18 cellular contexts compared by ENCODE assay signal in genomic region chr15:74563442-74563841, GRCh38. TPM values are rescaled to one million over a fixed set of nuclear protein-coding genes. Genes with fewer than 3 reads are reported as not detected.
DNase-seq lines count a peak whose midpoint lies in the region; ATAC-seq and TF ChIP-seq lines count a peak whose summit lies in the region.
"Had no signal": no experiment of that assay in that cellular context is flagged by ENCODE, and none has a peak within 500 bp of the region (broad histone marks: within the 10 kb centered on the region; RNA-seq: fewer than 3 reads in every experiment).

No MANE protein-coding gene starts in this region.

- H3K79me1 ChIP-seq in H9 (ENCODE audit: insufficient read depth, low read depth, low read length, poor library complexity, severe bottlenecking): peaks cover 8% of the 10 kb centered on the region
- H3K79me1 ChIP-seq in mesendoderm (ENCODE audit: low read length): peaks cover 25% of the 10 kb centered on the region
- peaks cover 33% of the 10 kb centered on the region for H3K79me1 ChIP-seq in mesenchymal stem cell (replicated peaks; ENCODE audit: low read length, poor library complexity, severe bottlenecking)

- H3K14ac ChIP-seq in H9 (ENCODE audit: insufficient read depth, low read length): no peak overlapping the region
- no peak overlapping the region for H3K14ac ChIP-seq in mesenchymal stem cell (ENCODE audit: low read length in 2 of 2)

- H3K4me2 ChIP-seq in H9 (ENCODE audit: insufficient read depth, insufficient read length, low read length) (no peak overlapping the region), neural progenitor cell (peak overlapping the region; percentile 58), mesendoderm (ENCODE audit: low read length) (no peak overlapping the region), mesenchymal stem cell (ENCODE audit: low read length, poor library complexity, severe bottlenecking) (no peak overlapping the region)

- no peak overlapping the region for H3K27ac ChIP-seq in H9 (ENCODE audit: insufficient read length, low read depth, low read length)
- peak overlapping the region; percentile 71 for H3K27ac ChIP-seq in neural progenitor cell
- H3K27ac ChIP-seq in upper lobe of right lung: no peak overlapping the region
- H3K27ac ChIP-seq in mesendoderm (ENCODE audit: low read depth, low read length): no peak overlapping the region
- no peak overlapping the region for H3K27ac ChIP-seq in mesenchymal stem cell (ENCODE audit: low read length, poor library complexity, severe bottlenecking)
- H3K27ac ChIP-seq: HL-60 had no signal

- H3K36me3 ChIP-seq in neural progenitor cell (peaks cover 5% of the 10 kb centered on the region), upper lobe of right lung (no peaks in the 10 kb centered on the region), mesendoderm (ENCODE audit: control insufficient read depth, insufficient read depth, low read length) (no peaks in the 10 kb centered on the region), mesenchymal stem cell (ENCODE audit: control insufficient read depth in 1 of 2, insufficient read depth in 2 of 2, low read depth in 1 of 2, low read length in 2 of 2) (peaks cover 0 to 2% of the 10 kb centered on the region in 2 experiments)
- H3K36me3 ChIP-seq: BE2C had no signal

- H3K27me3 Mint-ChIP-seq in H9 (ENCODE audit: low read depth): no peaks in the 10 kb centered on the region
- H3K27me3 Mint-ChIP-seq in neural progenitor cell (ENCODE audit: insufficient read depth, low read depth): no peaks in the 10 kb centered on the region
- H3K27me3 Mint-ChIP-seq: CD4-positive, alpha-beta T cell; IgD-negative memory B cell had no signal

- H3F3A ChIP-seq in neural progenitor cell (ENCODE audit: low read depth): peaks cover 13% of the 10 kb centered on the region

- H3K4me1 Mint-ChIP-seq in H9: peaks cover 8 to 24% of the 10 kb centered on the region in 2 experiments
- peaks cover 22% of the 10 kb centered on the region for H3K4me1 Mint-ChIP-seq in neural progenitor cell

- H2BK15ac ChIP-seq in H9 (ENCODE audit: low read depth, low read length) (no peak overlapping the region), mesendoderm (replicated peaks; ENCODE audit: low read depth) (no peak overlapping the region), mesenchymal stem cell (ENCODE audit: low read depth, poor library complexity, severe bottlenecking) (no peak overlapping the region)

- ATAC-seq in upper lobe of right lung: peak; percentile 65
- no peak for ATAC-seq in HG03139 (IDR thresholded peaks at IDR 0.05; ENCODE audit: unreplicated experiment)

- TF ChIP-seq CTCF in H9 (conservative IDR thresholded peaks at IDR 0.05) (no peak), neural progenitor cell (IDR thresholded peaks at IDR 0.05) (no peak), upper lobe of right lung (IDR thresholded peaks at IDR 0.05) (no peak)

- H3K27me3 ChIP-seq in H9 (ENCODE audit: insufficient read depth, low read length) (no peaks in the 10 kb centered on the region), neural progenitor cell (no peaks in the 10 kb centered on the region), upper lobe of right lung (no peaks in the 10 kb centered on the region), mesendoderm (ENCODE audit: insufficient read depth, low read length, poor library complexity) (no peaks in the 10 kb centered on the region), mesenchymal stem cell (ENCODE audit: control insufficient read depth in 1 of 2, insufficient read depth in 1 of 2, low read length in 2 of 2) (no peaks in the 10 kb centered on the region)
- H3K27me3 ChIP-seq: BE2C had no signal

- H3K23me2 ChIP-seq in H9 (ENCODE audit: insufficient read length, low read depth, low read length, poor library complexity, severe bottlenecking): no peaks in the 10 kb centered on the region

- H4K8ac ChIP-seq in H9 (replicated peaks; ENCODE audit: insufficient read length, low read depth, low read length): no peak overlapping the region
- no peak overlapping the region for H4K8ac ChIP-seq in mesendoderm (ENCODE audit: low read depth, low read length)
- H4K8ac ChIP-seq in mesenchymal stem cell (ENCODE audit: low read length): no peak overlapping the region

- H2BK12ac ChIP-seq in H9 (ENCODE audit: insufficient read length, low read depth, low read length) (no peak overlapping the region), mesenchymal stem cell (ENCODE audit: low read length in 2 of 2) (no peak overlapping the region)

- H2AFZ ChIP-seq in H9 (ENCODE audit: low read length) (no peak overlapping the region), neural progenitor cell (replicated peaks) (no peak overlapping the region), mesenchymal stem cell (ENCODE audit: low read depth, low read length) (no peak overlapping the region)

- H3K9ac ChIP-seq in H9 (ENCODE audit: extremely low read depth, insufficient read length, low read length) (no peak overlapping the region), neural progenitor cell (no peak overlapping the region), mesendoderm (ENCODE audit: low read length) (no peak overlapping the region), mesenchymal stem cell (ENCODE audit: low read length) (no peak overlapping the region)

- no peak overlapping the region for H2AK5ac ChIP-seq in H9 (ENCODE audit: insufficient read length, low read length)
- no peak overlapping the region for H2AK5ac ChIP-seq in mesendoderm (ENCODE audit: low read length)
- H2AK5ac ChIP-seq in mesenchymal stem cell (ENCODE audit: low read length, severe bottlenecking): no peak overlapping the region

- H4K5ac ChIP-seq in H9 (ENCODE audit: insufficient read length, low read depth, low read length): no peak overlapping the region
- no peak overlapping the region for H4K5ac ChIP-seq in mesendoderm (ENCODE audit: low read length)

- H3T11ph ChIP-seq in H9 (ENCODE audit: low read length): no peak overlapping the region

- no peaks in the 10 kb centered on the region for H3K9me3 Mint-ChIP-seq in H9
- H3K9me3 Mint-ChIP-seq in neural progenitor cell: no peaks in the 10 kb centered on the region
- H3K9me3 Mint-ChIP-seq: CD4-positive, alpha-beta T cell; IgD-negative memory B cell had no signal

- peaks cover 14 to 63% (median 48%) of the 10 kb centered on the region in 3 experiments; a peak in 6 of 7 replicates for H3K36me3 Mint-ChIP-seq in H9 (ENCODE audit: insufficient read depth in 1 of 3, low read depth in 3 of 3)
- peaks cover 19% of the 10 kb centered on the region for H3K36me3 Mint-ChIP-seq in neural progenitor cell
- H3K36me3 Mint-ChIP-seq: IgD-negative memory B cell had no signal

- H2BK120ac ChIP-seq in H9 (ENCODE audit: low read depth, low read length, poor library complexity, severe bottlenecking) (no peak overlapping the region), mesendoderm (ENCODE audit: low read depth, low read length) (no peak overlapping the region), mesenchymal stem cell (ENCODE audit: low read depth, low read length) (no peak overlapping the region)

- intact Hi-C loops in upper lobe of right lung (cut with DNase I): no loop called here

- H3K18ac ChIP-seq in H9 (ENCODE audit: insufficient read length, low read depth, low read length): no peak overlapping the region
- no peak overlapping the region for H3K18ac ChIP-seq in mesendoderm (ENCODE audit: low read length)
- no peak overlapping the region for H3K18ac ChIP-seq in mesenchymal stem cell (ENCODE audit: low read depth in 1 of 2, low read length in 2 of 2)

- H3K4ac ChIP-seq in H9 (ENCODE audit: low read depth, low read length): no peak overlapping the region
- H3K4ac ChIP-seq in mesendoderm (ENCODE audit: low read depth, low read length): no peak overlapping the region
- no peak overlapping the region for H3K4ac ChIP-seq in mesenchymal stem cell (ENCODE audit: low read depth in 1 of 2, low read length in 2 of 2)

- H3K4me1 ChIP-seq in H9 (ENCODE audit: insufficient read depth, low read length) (no peaks in the 10 kb centered on the region), neural progenitor cell (peaks cover 40% of the 10 kb centered on the region), upper lobe of right lung (no peaks in the 10 kb centered on the region), mesendoderm (ENCODE audit: control insufficient read depth, low read depth, low read length) (peaks cover 14% of the 10 kb centered on the region), mesenchymal stem cell (ENCODE audit: control insufficient read depth, insufficient read depth, low read depth, low read length) (no peaks in the 10 kb centered on the region)
- H3K4me1 ChIP-seq: BE2C had no signal

- H3K23ac ChIP-seq in H9 (ENCODE audit: insufficient read length, low read depth, low read length) (no peak overlapping the region), mesendoderm (ENCODE audit: low read length) (no peak overlapping the region), mesenchymal stem cell (ENCODE audit: low read length in 2 of 2) (no peak overlapping the region)

- H3K4me3 ChIP-seq in neural progenitor cell (no peak overlapping the region), upper lobe of right lung (no peak overlapping the region), mesendoderm (ENCODE audit: low read length) (no peak overlapping the region), mesenchymal stem cell (ENCODE audit: insufficient read depth in 1 of 2, low read depth in 1 of 2, low read length in 2 of 2) (no peak overlapping the region)
- H3K4me3 ChIP-seq: HAP-1 had no signal

- H4K91ac ChIP-seq in H9 (ENCODE audit: insufficient read length, low read depth, low read length) (no peak overlapping the region), mesenchymal stem cell (ENCODE audit: low read length) (no peak overlapping the region)

- H3K4me3 Mint-ChIP-seq in H9 (no peak overlapping the region), neural progenitor cell (no peak overlapping the region)
- H3K4me3 Mint-ChIP-seq: CD4-positive, alpha-beta T cell; IgD-negative memory B cell had no signal

- WGBS in H9 (ENCODE audit: extremely low coverage, insufficient read length, low lambda C conversion rate): no CpG with 5 or more reads among the region's 3 CpGs
- no CpG with 5 or more reads among the region's 3 CpGs for WGBS in mesendoderm (ENCODE audit: extremely low coverage, insufficient coverage, low lambda C conversion rate)
- 97% methylated on average over 3 of the region's 3 CpGs for WGBS in mesenchymal stem cell

- H3K9me3 ChIP-seq in H9 (ENCODE audit: control insufficient read depth, low read depth, low read length) (no peaks in the 10 kb centered on the region), neural progenitor cell (ENCODE audit: low read depth) (no peaks in the 10 kb centered on the region), upper lobe of right lung (no peaks in the 10 kb centered on the region), mesenchymal stem cell (ENCODE audit: control insufficient read depth, low read length) (no peaks in the 10 kb centered on the region)
- H3K9me3 ChIP-seq: BE2C, HAP-1 had no signal

- no peaks in the 10 kb centered on the region for H4K20me1 ChIP-seq in H9 (ENCODE audit: control insufficient read depth, insufficient read depth, insufficient read length)
- peaks cover 98% of the 10 kb centered on the region for H4K20me1 ChIP-seq in neural progenitor cell (ENCODE audit: low read depth)

- H2BK5ac ChIP-seq in H9 (ENCODE audit: insufficient read length, low read length) (no peak overlapping the region), mesendoderm (ENCODE audit: low read length) (no peak overlapping the region), mesenchymal stem cell (ENCODE audit: low read depth, low read length, poor library complexity, severe bottlenecking) (no peak overlapping the region)

- H3K27ac Mint-ChIP-seq in H9: peak overlapping the region in 2 of 3 experiments; percentile 55 to 68; a peak in 2 of 7 replicates
- no peak overlapping the region for H3K27ac Mint-ChIP-seq in neural progenitor cell
- H3K27ac Mint-ChIP-seq: CD4-positive, alpha-beta T cell had no signal

- peaks cover 28% of the 10 kb centered on the region for H3K79me2 ChIP-seq in H9 (ENCODE audit: insufficient read depth, low read length)
- H3K79me2 ChIP-seq in neural progenitor cell (ENCODE audit: low read depth): peaks cover 100% of the 10 kb centered on the region
- H3K79me2 ChIP-seq in mesendoderm (ENCODE audit: control insufficient read depth, insufficient read depth, low read length): peaks cover 62% of the 10 kb centered on the region

- DNase-seq in H9 (no peak), cerebellar cortex (ENCODE audit: low spot score) (peak; percentile 29), neural progenitor cell (ENCODE audit: low spot score) (no peak), upper lobe of right lung (no peak), mesendoderm (no peak), mesenchymal stem cell (no peak)
- DNase-seq: ACHN; BE2C; C1 segment of cervical spinal cord; CD4-positive, alpha-beta T cell; DMS153; DMS79; GDM1; KBM-7 had no signal

- H2BK20ac ChIP-seq in H9 (ENCODE audit: low read depth, low read length, poor library complexity, severe bottlenecking): no peak overlapping the region

- no peak overlapping the region for H3K56ac ChIP-seq in H9 (ENCODE audit: insufficient read length, low read depth, low read length)
- no peak overlapping the region for H3K56ac ChIP-seq in mesendoderm (ENCODE audit: low read length)

RNA-seq across cellular contexts. Expression of gene ARID3B, which starts 22.4 kb away (rescaled TPM):
- 101 and 110 TPM in 2 replicates for total RNA-seq in H9 (2021)
- total RNA-seq in neural progenitor cell (ENCODE audit: low replicate concordance): 31.5 and 72.4 TPM in 2 replicates
- 10.7 TPM for total RNA-seq in upper lobe of right lung
- 99.9 TPM for polyA plus RNA-seq in mesendoderm (2013, experiment 1 of 2)
- 98.8 TPM for polyA plus RNA-seq in mesendoderm (2013, experiment 2 of 2)
- 4.1 TPM for polyA plus RNA-seq in mesenchymal stem cell (2013, experiment 1 of 2)
- polyA plus RNA-seq in mesenchymal stem cell (2013, experiment 2 of 2): 3.8 TPM

RNA-seq across cellular contexts. Expression of gene CLK3, which starts 52.2 kb away (rescaled TPM):
- total RNA-seq in H9 (2021) (40.8 and 41.0 TPM in 2 replicates), neural progenitor cell (ENCODE audit: low replicate concordance) (66.1 and 106 TPM in 2 replicates), upper lobe of right lung (72.9 TPM)
- polyA plus RNA-seq in mesendoderm (2013, experiment 1 of 2): 35.9 TPM
- 38.3 TPM for polyA plus RNA-seq in mesendoderm (2013, experiment 2 of 2)
- polyA plus RNA-seq in mesenchymal stem cell (2013, experiment 1 of 2): 65.2 TPM
- 61.1 TPM for polyA plus RNA-seq in mesenchymal stem cell (2013, experiment 2 of 2)
